8 cellular contexts compared by ENCODE assay signal in the genomic region with DNA sequence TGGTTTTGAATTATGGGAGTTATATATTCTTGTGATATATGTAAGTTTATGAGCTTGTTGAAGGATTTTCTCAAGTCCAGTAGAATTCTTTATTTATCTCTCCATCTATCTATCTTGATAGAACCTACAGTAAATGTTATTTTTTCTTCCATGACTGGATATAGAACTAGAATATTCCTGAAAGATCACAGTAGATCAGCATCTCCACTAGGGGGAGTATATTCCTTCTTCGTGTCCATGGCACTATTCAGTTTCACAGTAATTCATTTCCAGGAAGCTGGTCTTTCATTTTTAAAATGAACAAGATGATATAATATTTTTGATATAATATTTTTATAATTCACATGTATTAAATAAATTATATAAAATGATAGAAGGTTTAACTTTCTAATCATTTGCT. TPM values are rescaled to one million over a fixed set of nuclear protein-coding genes. Genes with fewer than 3 reads are reported as not detected.
DNase-seq lines count a peak whose midpoint lies in the region; ATAC-seq and TF ChIP-seq lines count a peak whose summit lies in the region.

No MANE protein-coding gene starts in this region.

- H3K27me3 ChIP-seq in right lobe of liver (no peaks in the 10 kb centered on the region), gastroesophageal sphincter (no peaks in the 10 kb centered on the region)

- DNase-seq in G401 (ENCODE audit: low spot score) (peak; percentile 7), NCI-H1048 (lab: John Stamatoyannopoulos, UW) (peak; percentile 29), right lobe of liver (no peak)
- no peak for DNase-seq in stimulated activated naive CD4-positive, alpha-beta T cell (lab: John Stamatoyannopoulos, UW)

- in situ Hi-C loops in G401 (cut with HindIII; ENCODE audit: low sequenced_read_pairs): no loop called here

- H3K27ac ChIP-seq in VCaP: no peak overlapping the region
- H3K27ac ChIP-seq in right lobe of liver: no peak overlapping the region
- H3K27ac ChIP-seq in gastroesophageal sphincter: no peak overlapping the region

- TF ChIP-seq POLR2A in right lobe of liver (IDR thresholded peaks at IDR 0.05): no peak
- no peak for TF ChIP-seq POLR2A in gastroesophageal sphincter (IDR thresholded peaks at IDR 0.05)

- ATAC-seq in right lobe of liver (peak; percentile 54 to 70 (median 61)), gastroesophageal sphincter (no peak), HG02938 (IDR thresholded peaks at IDR 0.05; ENCODE audit: unreplicated experiment) (no peak), GM19452 (IDR thresholded peaks at IDR 0.05; ENCODE audit: unreplicated experiment) (no peak)

- 3% methylated on average over 1 of the region's 1 CpG for WGBS in right lobe of liver (ENCODE audit: insufficient coverage, low coverage, low lambda C conversion rate, missing lambda C conversion rate)
- 8 to 20% methylated on average over 1 of the region's 1 CpG for WGBS in gastroesophageal sphincter (ENCODE audit: low coverage in 1 of 2), 2 donors

- no peaks in the 10 kb centered on the region for H3K4me1 ChIP-seq in right lobe of liver
- no peaks in the 10 kb centered on the region for H3K4me1 ChIP-seq in gastroesophageal sphincter

- TF ChIP-seq CTCF in VCaP (conservative IDR thresholded peaks at IDR 0.05): peak; percentile 96
- TF ChIP-seq CTCF in right lobe of liver (IDR thresholded peaks at IDR 0.05): peak; percentile 13 to 65 (median 58)
- TF ChIP-seq CTCF in gastroesophageal sphincter (IDR thresholded peaks at IDR 0.05): peak in 2 of 4 experiments; percentile 7 to 30

- H3K36me3 ChIP-seq in right lobe of liver (no peaks in the 10 kb centered on the region), gastroesophageal sphincter (no peaks in the 10 kb centered on the region)

- intact Hi-C loops in right lobe of liver (cut with DNase I): no loop called here

- TF ChIP-seq EP300 in gastroesophageal sphincter (IDR thresholded peaks at IDR 0.05): no peak

- H3K4me3 ChIP-seq in right lobe of liver (no peak overlapping the region), gastroesophageal sphincter (no peak overlapping the region)

- H3K9me3 ChIP-seq in right lobe of liver: no peaks in the 10 kb centered on the region
- no peaks in the 10 kb centered on the region for H3K9me3 ChIP-seq in gastroesophageal sphincter

RNA-seq across cellular contexts. Expression of gene TMPRSS15, which starts 18.8 kb away (rescaled TPM):
- total RNA-seq in G401 (2014; rRNA removed; shearing (Covaris generic)): 5.7 and 13.4 TPM in 2 replicates
- total RNA-seq in right lobe of liver (not detected), gastroesophageal sphincter (not detected)

Comparison
In these comparisons a context has a peak if more than half of its experiments do, and no peak if none do; other contexts are left out.
1. DNase-seq: peak in G401 (single experiment) and NCI-H1048 (single experiment); none in right lobe of liver (0 of 3) and stimulated activated naive CD4-positive, alpha-beta T cell (0 of 6).
2. ATAC-seq: peak in right lobe of liver (4 of 4); none in gastroesophageal sphincter (single experiment), HG02938 (single experiment) and GM19452 (single experiment).